Comparison of ENCODE assay signal across 8 cellular contexts in the genomic region with DNA sequence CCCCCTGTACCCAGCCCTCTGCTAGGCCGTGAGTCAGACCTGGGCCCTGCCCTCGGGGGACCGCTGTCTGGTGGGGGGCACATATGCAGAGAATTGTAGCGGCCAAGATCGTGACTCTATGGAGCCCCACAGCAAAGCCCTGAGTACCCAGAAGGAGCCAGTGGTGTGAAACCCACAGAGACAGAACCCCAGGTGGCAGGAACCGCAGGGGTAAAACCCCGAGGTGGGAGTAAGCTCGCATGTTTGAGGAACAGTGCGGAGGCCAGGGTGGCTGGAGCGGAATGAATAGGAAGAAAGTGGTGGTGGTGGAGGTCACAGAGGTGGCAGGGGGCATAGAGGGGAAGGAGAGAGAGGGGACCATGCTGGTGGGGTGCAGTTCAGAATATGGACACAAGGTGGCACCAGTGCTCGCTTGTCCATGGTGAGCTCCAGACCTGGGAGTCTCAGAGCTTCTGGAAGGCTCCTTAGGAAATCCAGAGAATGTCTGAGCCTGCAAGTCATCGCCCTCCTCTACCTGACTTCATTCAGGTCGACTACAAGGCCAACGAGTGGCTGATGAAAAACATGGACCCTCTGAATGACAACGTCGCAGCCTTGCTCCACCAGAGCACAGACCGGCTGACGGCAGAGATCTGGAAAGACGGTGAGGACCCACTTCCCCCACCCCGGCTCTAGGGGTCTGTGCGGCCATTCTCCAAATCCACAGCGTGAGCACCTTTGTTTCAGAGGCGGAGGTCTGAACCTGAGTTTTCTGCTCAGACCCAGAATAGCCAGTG. TPM values are rescaled to one million over a fixed set of nuclear protein-coding genes. Genes with fewer than 3 reads are reported as not detected.
DNase-seq lines count a peak whose midpoint lies in the region; ATAC-seq and TF ChIP-seq lines count a peak whose summit lies in the region.

No MANE protein-coding gene starts in this region.

- no peak overlapping the region for H3K4me3 ChIP-seq in SU-DHL-6 (ENCODE audit: insufficient read depth, low read length, poor library complexity, severe bottlenecking)
- no peak overlapping the region for H3K4me3 ChIP-seq in endodermal cell (ENCODE audit: low read length)

- no peaks in the 10 kb centered on the region for H3K79me2 ChIP-seq in SU-DHL-6 (ENCODE audit: insufficient read depth, low read length)

- no peak overlapping the region for H3K4me2 ChIP-seq in SU-DHL-6 (ENCODE audit: low read depth, low read length, poor library complexity, severe bottlenecking)

- POLR2A ChIA-PET in activated CD8-positive, alpha-beta T cell treated with anti-CD3 and anti-CD28 coated beads for 36 hours (lab: Charles Lee) = no interaction called here
- POLR2A ChIA-PET in activated CD8-positive, alpha-beta T cell treated with anti-CD3 and anti-CD28 coated beads, Interleukin-2, amount 10 ng/mL, durations not matched to agents 7 days and 5 days (lab: Charles Lee) = no interaction called here

- 83 to 85% methylated on average over 19 to 23 of the region's 23 CpGs for WGBS in endodermal cell (ENCODE audit: insufficient coverage in 1 of 2, insufficient read length in 1 of 2), 2 experiments

- H3K36me3 Mint-ChIP-seq in activated CD8-positive, alpha-beta T cell treated with anti-CD3 and anti-CD28 coated beads for 36 hours (ENCODE audit: low read depth) = peaks cover 3% of the 10 kb centered on the region
- H3K36me3 Mint-ChIP-seq in activated CD8-positive, alpha-beta T cell treated with anti-CD3 and anti-CD28 coated beads, Interleukin-2, amount 10 ng/mL, durations not matched to agents 7 days and 5 days (ENCODE audit: low read depth) = no peaks in the 10 kb centered on the region
- peaks cover 64% of the 10 kb centered on the region for H3K36me3 Mint-ChIP-seq in endodermal cell (ENCODE audit: low read depth)

- peaks cover 12% of the 10 kb centered on the region for H3K9me3 Mint-ChIP-seq in activated CD8-positive, alpha-beta T cell treated with anti-CD3 and anti-CD28 coated beads for 36 hours
- peaks cover 14% of the 10 kb centered on the region for H3K9me3 Mint-ChIP-seq in activated CD8-positive, alpha-beta T cell treated with anti-CD3 and anti-CD28 coated beads, Interleukin-2, amount 10 ng/mL, durations not matched to agents 7 days and 5 days (ENCODE audit: insufficient read depth)
- peaks cover 35% of the 10 kb centered on the region for H3K9me3 Mint-ChIP-seq in endodermal cell

- no peaks in the 10 kb centered on the region for H3F3A ChIP-seq in SU-DHL-6 (ENCODE audit: insufficient read depth)

- H3K27ac Mint-ChIP-seq in activated CD8-positive, alpha-beta T cell treated with anti-CD3 and anti-CD28 coated beads for 36 hours = no peak overlapping the region
- no peak overlapping the region for H3K27ac Mint-ChIP-seq in activated CD8-positive, alpha-beta T cell treated with anti-CD3 and anti-CD28 coated beads, Interleukin-2, amount 10 ng/mL, durations not matched to agents 7 days and 5 days
- peak overlapping the region; percentile 55 for H3K27ac Mint-ChIP-seq in endodermal cell

- H3K9ac ChIP-seq in SU-DHL-6 (ENCODE audit: low read length) (no peak overlapping the region), endodermal cell (ENCODE audit: extremely low read depth, low read length, poor library complexity, severe bottlenecking) (no peak overlapping the region)

- H3K36me3 ChIP-seq in SU-DHL-6 (ENCODE audit: low read length) = no peaks in the 10 kb centered on the region
- H3K36me3 ChIP-seq in endodermal cell (ENCODE audit: control insufficient read depth, insufficient read depth, low read length) = no peaks in the 10 kb centered on the region

- H3K9me3 ChIP-seq in SU-DHL-6 (ENCODE audit: insufficient read depth, low read length) = no peaks in the 10 kb centered on the region
- H3K9me3 ChIP-seq in endodermal cell (ENCODE audit: control insufficient read depth, low read length) = peaks cover 38% of the 10 kb centered on the region

- intact Hi-C loops in activated CD8-positive, alpha-beta T cell treated with anti-CD3 and anti-CD28 coated beads for 36 hours (cut with micrococcal nuclease) = no loop called here

- peak; percentile 55 for DNase-seq in activated CD8-positive, alpha-beta T cell treated with anti-CD3 and anti-CD28 coated beads for 36 hours
- no peak for DNase-seq in activated CD8-positive, alpha-beta T cell treated with anti-CD3 and anti-CD28 coated beads, Interleukin-2, amount 10 ng/mL, durations not matched to agents 7 days and 5 days
- peak; percentile 90 for DNase-seq in endodermal cell
- DNase-seq in pons (ENCODE audit: low spot score) = peak; percentile 5
- DNase-seq in DMS153 (lab: John Stamatoyannopoulos, UW) = no peak
- DNase-seq in GM19240 (ENCODE audit: insufficient read length, low spot score) = no peak

- H2AFZ ChIP-seq in SU-DHL-6 (ENCODE audit: low read depth, low read length, severe bottlenecking) = no peak overlapping the region

- H3K27ac ChIP-seq in SU-DHL-6 (ENCODE audit: low read depth, low read length) (no peak overlapping the region), endodermal cell (ENCODE audit: low read depth, low read length) (no peak overlapping the region)

- no peaks in the 10 kb centered on the region for H4K20me1 ChIP-seq in SU-DHL-6 (ENCODE audit: low read depth, low read length)

- ATAC-seq in activated CD8-positive, alpha-beta T cell treated with anti-CD3 and anti-CD28 coated beads for 36 hours = no peak
- no peak for ATAC-seq in activated CD8-positive, alpha-beta T cell treated with anti-CD3 and anti-CD28 coated beads, Interleukin-2, amount 10 ng/mL, durations not matched to agents 7 days and 5 days
- no peak for ATAC-seq in GM19452 (IDR thresholded peaks at IDR 0.05; ENCODE audit: unreplicated experiment)

- H3K27me3 ChIP-seq in SU-DHL-6 (ENCODE audit: low read length) = no peaks in the 10 kb centered on the region
- H3K27me3 ChIP-seq in endodermal cell (ENCODE audit: control insufficient read depth, insufficient read depth, low read length, poor library complexity, severe bottlenecking) = no peaks in the 10 kb centered on the region

- no peaks in the 10 kb centered on the region for H3K4me1 ChIP-seq in endodermal cell (ENCODE audit: control insufficient read depth, insufficient read depth, low read length)

- H3K9me2 ChIP-seq in SU-DHL-6 (replicated peaks; ENCODE audit: insufficient read depth, low read length) = no peaks in the 10 kb centered on the region

- H3K4me3 Mint-ChIP-seq in activated CD8-positive, alpha-beta T cell treated with anti-CD3 and anti-CD28 coated beads for 36 hours = no peak overlapping the region
- H3K4me3 Mint-ChIP-seq in activated CD8-positive, alpha-beta T cell treated with anti-CD3 and anti-CD28 coated beads, Interleukin-2, amount 10 ng/mL, durations not matched to agents 7 days and 5 days = no peak overlapping the region
- H3K4me3 Mint-ChIP-seq in endodermal cell = no peak overlapping the region

- H3K4me1 Mint-ChIP-seq in activated CD8-positive, alpha-beta T cell treated with anti-CD3 and anti-CD28 coated beads for 36 hours (ENCODE audit: low read depth) = no peaks in the 10 kb centered on the region
- no peaks in the 10 kb centered on the region for H3K4me1 Mint-ChIP-seq in activated CD8-positive, alpha-beta T cell treated with anti-CD3 and anti-CD28 coated beads, Interleukin-2, amount 10 ng/mL, durations not matched to agents 7 days and 5 days (ENCODE audit: low read depth)
- no peaks in the 10 kb centered on the region for H3K4me1 Mint-ChIP-seq in endodermal cell

- peak; percentile 77 for TF ChIP-seq CTCF in activated CD8-positive, alpha-beta T cell treated with anti-CD3 and anti-CD28 coated beads for 36 hours (IDR thresholded peaks at IDR 0.05)
- peak; percentile 29 for TF ChIP-seq CTCF in SU-DHL-6 (IDR thresholded peaks at IDR 0.05; ENCODE audit: insufficient read depth, low read length, poor library complexity, severe bottlenecking)
- peak; percentile 85 for TF ChIP-seq CTCF in endodermal cell (conservative IDR thresholded peaks at IDR 0.05)

- CTCF ChIA-PET in activated CD8-positive, alpha-beta T cell treated with anti-CD3 and anti-CD28 coated beads for 36 hours (lab: Charles Lee) = interaction anchor here (0.6 to 1.5 kb wide), 7 partner anchors 10 to 209 kb away, joined by 3 read pairs; no protein-coding TSS in a partner anchor
- CTCF ChIA-PET in activated CD8-positive, alpha-beta T cell treated with anti-CD3 and anti-CD28 coated beads, Interleukin-2, amount 10 ng/mL, durations not matched to agents 7 days and 5 days (lab: Charles Lee) = interaction anchor here (1.0 kb wide), 1 partner anchor 17 kb away, joined by 3 read pairs; no protein-coding TSS in a partner anchor

- peaks cover 17% of the 10 kb centered on the region for H3K27me3 Mint-ChIP-seq in activated CD8-positive, alpha-beta T cell treated with anti-CD3 and anti-CD28 coated beads for 36 hours
- H3K27me3 Mint-ChIP-seq in activated CD8-positive, alpha-beta T cell treated with anti-CD3 and anti-CD28 coated beads, Interleukin-2, amount 10 ng/mL, durations not matched to agents 7 days and 5 days (ENCODE audit: low read depth) = no peaks in the 10 kb centered on the region
- H3K27me3 Mint-ChIP-seq in endodermal cell (ENCODE audit: insufficient read depth) = no peaks in the 10 kb centered on the region

RNA-seq across cellular contexts. Expression of a gene that starts 48.9 kb away (rescaled TPM):
- not detected for total RNA-seq in activated CD8-positive, alpha-beta T cell treated with anti-CD3 and anti-CD28 coated beads for 36 hours
- total RNA-seq in activated CD8-positive, alpha-beta T cell treated with anti-CD3 and anti-CD28 coated beads, Interleukin-2, amount 10 ng/mL, durations not matched to agents 7 days and 5 days = not detected
- 10 to 100 TPM; 12.8 to 16.7 TPM for total RNA-seq in endodermal cell
- 1.1 TPM for polyA plus RNA-seq in endodermal cell (2013, experiment 1 of 2)
- polyA plus RNA-seq in endodermal cell (2013, experiment 2 of 2) = 0.99 TPM

Comparison
In these comparisons a context has a peak if more than half of its experiments do, and no peak if none do; other contexts are left out.
1. DNase-seq: peak in activated CD8-positive, alpha-beta T cell treated with anti-CD3 and anti-CD28 coated beads for 36 hours (single experiment), endodermal cell (single experiment) and pons (single experiment); none in activated CD8-positive, alpha-beta T cell treated with anti-CD3 and anti-CD28 coated beads, Interleukin-2, amount 10 ng/mL, durations not matched to agents 7 days and 5 days (single experiment), DMS153 (single experiment) and GM19240 (single experiment).
2. CTCF ChIP-seq: peak in every context shown above with its lines; median percentile 85 in endodermal cell; 77 in activated CD8-positive, alpha-beta T cell treated with anti-CD3 and anti-CD28 coated beads for 36 hours; 29 in SU-DHL-6.
3. RNA of a gene that starts 48.9 kb away (total RNA-seq): 12.8 to 16.7 TPM in endodermal cell; not detected in activated CD8-positive, alpha-beta T cell treated with anti-CD3 and anti-CD28 coated beads for 36 hours and not detected in activated CD8-positive, alpha-beta T cell treated with anti-CD3 and anti-CD28 coated beads, Interleukin-2, amount 10 ng/mL, durations not matched to agents 7 days and 5 days; every median in the first group is over 10 times any median in the second.